ENCODE assay signal across 1 cellular context in the genomic region with DNA sequence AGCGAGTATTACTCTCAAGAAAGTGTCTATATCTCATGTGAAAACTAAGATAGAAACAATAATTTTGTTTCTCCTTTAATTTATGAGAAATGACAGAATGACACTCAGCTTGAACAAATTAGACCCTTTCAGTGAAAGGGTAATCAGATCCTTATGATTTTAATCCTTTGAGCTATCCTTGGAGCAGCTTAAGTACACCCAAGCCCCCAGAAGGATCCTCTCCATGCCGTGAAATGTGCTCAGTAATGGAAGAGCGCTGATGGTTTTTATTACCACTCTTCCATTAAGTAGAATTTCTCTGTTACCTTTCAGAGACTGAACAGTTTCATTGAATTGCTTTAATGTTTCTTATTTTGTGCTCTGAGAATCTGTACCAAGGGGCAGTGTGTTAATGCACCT.
TF ChIP-seq lines count a peak whose summit lies in the region.

No MANE protein-coding gene starts in this region.

TF ChIP-seq in HEK293, 187 proteins besides CTCF, POLR2A, EP300 and RAD21 (continued from another document):
- TF ChIP-seq, protein P1, sequence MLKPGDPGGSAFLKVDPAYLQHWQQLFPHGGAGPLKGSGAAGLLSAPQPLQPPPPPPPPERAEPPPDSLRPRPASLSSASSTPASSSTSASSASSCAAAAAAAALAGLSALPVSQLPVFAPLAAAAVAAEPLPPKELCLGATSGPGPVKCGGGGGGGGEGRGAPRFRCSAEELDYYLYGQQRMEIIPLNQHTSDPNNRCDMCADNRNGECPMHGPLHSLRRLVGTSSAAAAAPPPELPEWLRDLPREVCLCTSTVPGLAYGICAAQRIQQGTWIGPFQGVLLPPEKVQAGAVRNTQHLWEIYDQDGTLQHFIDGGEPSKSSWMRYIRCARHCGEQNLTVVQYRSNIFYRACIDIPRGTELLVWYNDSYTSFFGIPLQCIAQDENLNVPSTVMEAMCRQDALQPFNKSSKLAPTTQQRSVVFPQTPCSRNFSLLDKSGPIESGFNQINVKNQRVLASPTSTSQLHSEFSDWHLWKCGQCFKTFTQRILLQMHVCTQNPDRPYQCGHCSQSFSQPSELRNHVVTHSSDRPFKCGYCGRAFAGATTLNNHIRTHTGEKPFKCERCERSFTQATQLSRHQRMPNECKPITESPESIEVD (tag by site-specific recombination; IDR thresholded peaks at IDR 0.05): 0 out of 2 replicates have a peak, but pooled peaks have one; percentile 38
